ENCODE assay signal across 8 cellular contexts in genomic region chr2:43227830-43228280, GRCh38. TPM values are rescaled to one million over a fixed set of nuclear protein-coding genes. Genes with fewer than 3 reads are reported as not detected.
DNase-seq lines count a peak whose midpoint lies in the region; ATAC-seq and TF ChIP-seq lines count a peak whose summit lies in the region.

No MANE protein-coding gene starts in this region.

- H3K9me3 ChIP-seq in heart right ventricle (no peaks in the 10 kb centered on the region), testis (no peaks in the 10 kb centered on the region)

- H3K27ac Mint-ChIP-seq in activated naive CD8-positive, alpha-beta T cell treated with anti-CD3 and anti-CD28 coated beads for 36 hours, result peak overlapping the region; percentile 87

- peaks cover 20% of the 10 kb centered on the region for H3K36me3 Mint-ChIP-seq in activated naive CD8-positive, alpha-beta T cell treated with anti-CD3 and anti-CD28 coated beads for 36 hours

- H3K4me1 ChIP-seq in heart right ventricle (peaks cover 0 to 50% (median 34%) of the 10 kb centered on the region in 9 donors), testis (peaks cover 24% of the 10 kb centered on the region)

- no peaks in the 10 kb centered on the region for H3K27me3 ChIP-seq in heart right ventricle
- no peaks in the 10 kb centered on the region for H3K27me3 ChIP-seq in kidney epithelial cell (ENCODE audit: control insufficient read depth, insufficient read depth, low read length)
- H3K27me3 ChIP-seq in testis, result no peaks in the 10 kb centered on the region

- H3K4me1 Mint-ChIP-seq in activated naive CD8-positive, alpha-beta T cell treated with anti-CD3 and anti-CD28 coated beads for 36 hours, result peaks cover 28% of the 10 kb centered on the region

- DNase-seq in heart right ventricle (no peak), cardiac septum (ENCODE audit: low spot score) (no peak), kidney epithelial cell (ENCODE audit: low read depth) (no peak), testis (no peak)
- no peak for DNase-seq in activated naive CD8-positive, alpha-beta T cell treated with anti-CD3 and anti-CD28 coated beads for 36 hours

- peak overlapping the region; percentile 87 for H3K4me3 Mint-ChIP-seq in activated naive CD8-positive, alpha-beta T cell treated with anti-CD3 and anti-CD28 coated beads for 36 hours

- H3K27me3 Mint-ChIP-seq in activated naive CD8-positive, alpha-beta T cell treated with anti-CD3 and anti-CD28 coated beads for 36 hours, result no peaks in the 10 kb centered on the region

- H3K9me3 Mint-ChIP-seq in activated naive CD8-positive, alpha-beta T cell treated with anti-CD3 and anti-CD28 coated beads for 36 hours, result no peaks in the 10 kb centered on the region

- WGBS in heart right ventricle, 2 donors, result 1 to 2% methylated on average over 10 of the region's 10 CpGs
- 1 to 4% methylated on average over 6 to 10 of the region's 10 CpGs for WGBS in testis, 2 donors

- ATAC-seq in heart right ventricle (peak in 1 of 8 donors; percentile 0), HG03469 (IDR thresholded peaks at IDR 0.05; ENCODE audit: unreplicated experiment) (no peak), GM21619 (IDR thresholded peaks at IDR 0.05; ENCODE audit: unreplicated experiment) (no peak), esophagus mucosa (no peak)

- H3K36me3 ChIP-seq in heart right ventricle (peaks cover 0 to 43% (median 13%) of the 10 kb centered on the region in 9 donors), kidney epithelial cell (ENCODE audit: control insufficient read depth, insufficient read depth, low read length) (peaks cover 5% of the 10 kb centered on the region), testis (ENCODE audit: low read depth, missing control alignments) (no peaks in the 10 kb centered on the region)

- intact Hi-C loops in heart right ventricle (cut with DNase I) (loop anchor here (1.0 to 10.0 kb wide), 24 partner anchors 96 to 401 kb away; no protein-coding TSS in a partner anchor), cardiac septum (cut with DNase I) (loop anchor here (2.0 kb wide), 6 partner anchors 69 to 369 kb away; no protein-coding TSS in a partner anchor), testis (cut with DNase I; ENCODE audit: low total_unique reads) (loop anchor here (5.0 to 10.0 kb wide), 3 partner anchors 256 to 383 kb away; no protein-coding TSS in a partner anchor)

- TF ChIP-seq POLR2A in testis (IDR thresholded peaks at IDR 0.05), result no peak

- peak overlapping the region; percentile 70 to 96 (median 88) for H3K4me3 ChIP-seq in heart right ventricle
- peak overlapping the region; percentile 59 for H3K4me3 ChIP-seq in kidney epithelial cell (ENCODE audit: low read depth, low read length)
- H3K4me3 ChIP-seq in testis, result peak overlapping the region; percentile 84 to 97

- TF ChIP-seq CTCF in heart right ventricle (IDR thresholded peaks at IDR 0.05) (peak in 2 of 9 donors; percentile 61 to 68), kidney epithelial cell (IDR thresholded peaks at IDR 0.05; ENCODE audit: insufficient read depth, low read length, poor library complexity, severe bottlenecking) (no peak), testis (IDR thresholded peaks at IDR 0.05) (peak in 1 of 3 experiments; percentile 23)

- H3K27ac ChIP-seq in heart right ventricle (peak overlapping the region; percentile 96 to 100 (median 99)), testis (peak overlapping the region; percentile 88 to 100)

RNA-seq across cellular contexts. Expression of gene ZFP36L2, which starts 1.4 kb away (rescaled TPM):
- total RNA-seq in heart right ventricle (10 to 100 TPM; 34.4 to 69.6 (median 42.3) TPM), cardiac septum (41.4 TPM), kidney epithelial cell (12.2 and 12.6 TPM in 2 replicates), testis (10 to 100 TPM; 35.7 to 54.4 TPM), esophagus mucosa (71.0 TPM)
- polyA plus RNA-seq in heart right ventricle (10 to 100 TPM; 26.8 to 53.2 TPM), testis (ENCODE audit: insufficient read depth, low read depth, low replicate concordance) (45.4 TPM)
- 10 to 100 TPM; 58.2 to 58.4 TPM for total RNA-seq in activated naive CD8-positive, alpha-beta T cell treated with anti-CD3 and anti-CD28 coated beads for 36 hours
